1 cellular context compared by ENCODE assay signal in genomic region chr1:160109686-160110085, GRCh38.
TF ChIP-seq lines count a peak whose summit lies in the region.

No MANE protein-coding gene starts in this region.

TF ChIP-seq in IMR-90, 13 proteins besides CTCF, POLR2A, EP300 and RAD21 (continued from another document):
- TF ChIP-seq ELK1 (IDR thresholded peaks at IDR 0.05; ENCODE audit: borderline replicate concordance, low read depth, low read length) (no peak), NFE2L2 (IDR thresholded peaks at IDR 0.05; ENCODE audit: low read depth, low read length) (no peak), RFX5 (IDR thresholded peaks at IDR 0.05; ENCODE audit: low read depth, low read length) (no peak), CHD1 (IDR thresholded peaks at IDR 0.05; ENCODE audit: low read depth, low read length) (no peak), FOS (IDR thresholded peaks at IDR 0.05; ENCODE audit: low read depth, low read length) (no peak), CEBPB (IDR thresholded peaks at IDR 0.05; ENCODE audit: low read depth, low read length) (no peak), MAZ (IDR thresholded peaks at IDR 0.05; ENCODE audit: borderline replicate concordance, low read depth, low read length) (no peak), MAFK (IDR thresholded peaks at IDR 0.05; ENCODE audit: low read depth, low read length) (no peak), BHLHE40 (IDR thresholded peaks at IDR 0.05; ENCODE audit: low read depth, low read length) (no peak)
